In the genomic region with DNA sequence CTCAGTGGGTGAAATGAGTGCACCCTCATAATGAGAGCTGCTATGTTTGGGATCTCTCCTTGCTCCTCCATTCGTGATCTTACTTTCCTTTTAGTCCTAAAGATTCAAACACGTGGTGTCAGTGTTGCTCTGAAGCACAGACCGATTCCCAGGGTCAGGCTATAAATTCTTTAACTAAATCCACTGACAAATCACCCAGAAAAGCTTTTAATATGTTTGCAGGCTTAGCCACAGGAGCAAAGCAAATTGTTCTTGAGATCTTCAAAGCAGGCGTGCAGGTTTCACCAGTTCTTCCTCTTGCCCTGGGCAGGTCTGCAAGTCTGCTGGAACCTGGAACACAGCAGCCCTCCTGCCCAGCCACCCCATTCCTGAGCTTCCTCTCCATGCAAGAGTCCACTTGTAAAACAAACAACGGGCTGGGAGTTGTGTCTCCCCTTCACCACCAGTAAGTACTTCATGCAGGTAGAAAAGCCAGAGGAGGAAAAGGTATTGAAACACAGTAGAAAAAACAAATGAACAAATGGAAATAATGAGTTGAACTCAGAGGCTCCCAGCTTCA, we compare ENCODE assay signal across 8 cellular contexts.
DNase-seq lines count a peak whose midpoint lies in the region; ATAC-seq, FAIRE-seq and TF ChIP-seq lines count a peak whose summit lies in the region.

No MANE protein-coding gene starts in this region.

- DNase-seq in DMS53 (lab: John Stamatoyannopoulos, UW) (peak; percentile 77), NCI-H510A (lab: John Stamatoyannopoulos, UW) (peak; percentile 32), H1 (ENCODE audit: low read depth in 1 of 2, low spot score in 2 of 2) (no peak), naive B cell (no peak), NK-92 (lab: John Stamatoyannopoulos, UW; ENCODE audit: unreplicated experiment) (no peak), Ammon's horn (ENCODE audit: low spot score) (no peak), cerebellar nuclear complex (lab: John Stamatoyannopoulos, UW) (no peak)

- H3K4me3 Mint-ChIP-seq in naive B cell = peak overlapping the region in 7 of 8 donors; percentile 9 to 90 (median 76)

- H2BK12ac ChIP-seq in H1 (ENCODE audit: low read depth, low read length) = no peak overlapping the region

- no peak overlapping the region for H3K27ac ChIP-seq in H1 (ENCODE audit: low read depth, low read length)

- peak; percentile 40 to 60; a peak in 3 of 4 replicates for TF ChIP-seq RAD21 in H1 (IDR thresholded peaks at IDR 0.05 in 1 of 2, conservative IDR thresholded peaks at IDR 0.05 in 1 of 2; ENCODE audit: low read depth in 2 of 2, low read length in 2 of 2)

- H3K4me1 Mint-ChIP-seq in naive B cell = peaks cover 22 to 42% (median 38%) of the 10 kb centered on the region in 3 donors

- no peak overlapping the region for H4K91ac ChIP-seq in H1 (replicated peaks; ENCODE audit: insufficient read length, low read length)

- H3K4me1 ChIP-seq in H1 (replicated peaks in 1 of 4; ENCODE audit: control insufficient read depth in 3 of 4, insufficient read depth in 4 of 4, low read length in 3 of 4) = peaks cover 0 to 6% (median 2%) of the 10 kb centered on the region in 4 experiments; a peak in 3 of 7 replicates

- H3K4me2 ChIP-seq in H1 (ENCODE audit: insufficient read depth in 1 of 2, low read depth in 2 of 2, low read length in 2 of 2) = no peak overlapping the region

- H3K18ac ChIP-seq in H1 (ENCODE audit: extremely low read depth, low read length) = no peak overlapping the region

- TF ChIP-seq CTCF in H1 (IDR thresholded peaks at IDR 0.05; ENCODE audit: control extremely low read depth in 1 of 3, insufficient read depth in 1 of 3, low read depth in 1 of 3, low read length in 3 of 3) = no peak

- H3K36me3 ChIP-seq in H1 (ENCODE audit: control insufficient read depth in 2 of 4, insufficient read depth in 4 of 4, low read length in 3 of 4) = no peaks in the 10 kb centered on the region

- ATAC-seq in naive B cell (ENCODE audit: low read depth in 2 of 2) (peak in 1 of 2 donors; percentile 11), HG02678 (IDR thresholded peaks at IDR 0.05; ENCODE audit: unreplicated experiment) (no peak)

- H4K5ac ChIP-seq in H1 (ENCODE audit: insufficient read length, low read depth, low read length) = no peak overlapping the region

- H3K9me3 ChIP-seq in H1 (ENCODE audit: insufficient read depth in 2 of 2, low read depth in 1 of 2, low read length in 1 of 2) = no peaks in the 10 kb centered on the region

- peaks cover 6% of the 10 kb centered on the region; the same call in 1 of the 2 replicates for H3K23me2 ChIP-seq in H1 (ENCODE audit: low read depth, low read length)

- CTCF ChIA-PET in H1 (lab: Charles Lee; ENCODE audit: partially characterized antibody) = interaction anchor here (0.7 to 3.3 kb wide), 11 partner anchors 21 to 300 kb away, joined by 3 to 9 read pairs (median 4); no protein-coding TSS in a partner anchor

- POLR2A ChIA-PET in H1 (lab: Charles Lee; ENCODE audit: partially characterized antibody) = no interaction called here

- peak; percentile 73 for FAIRE-seq in H1 (lab: Jason Lieb, UNC)

- WGBS in H1 (ENCODE audit: extremely low coverage in 1 of 2, insufficient coverage in 1 of 2, insufficient read length in 1 of 2, insufficient replicate concordance in 2 of 2, low coverage in 1 of 2, low lambda C conversion rate in 2 of 2, missing lambda C conversion rate in 1 of 2), 2 experiments = 77% methylated on average over 5 of the region's 5 CpGs; no CpG with 5 or more reads in 1 of the 2 experiments

- no peak overlapping the region for H2AK5ac ChIP-seq in H1 (ENCODE audit: low read depth, low read length)

- H3K4ac ChIP-seq in H1 (replicated peaks; ENCODE audit: insufficient read length, low read depth, low read length) = no peak overlapping the region

- peak overlapping the region; percentile 37; the same call in 1 of the 2 replicates for H2BK5ac ChIP-seq in H1 (ENCODE audit: low read depth, low read length)

- H2BK15ac ChIP-seq in H1 (ENCODE audit: low read length) = 0 out of 2 replicates have a peak overlapping the region, but pooled peaks have one; percentile 40

- no peak for TF ChIP-seq EP300 in H1 (IDR thresholded peaks at IDR 0.05; ENCODE audit: borderline replicate concordance in 1 of 2, low read depth in 2 of 2, low read length in 2 of 2)

- no peak overlapping the region for H3K9ac ChIP-seq in H1 (replicated peaks in 1 of 4; ENCODE audit: extremely low read depth in 1 of 4, low read depth in 3 of 4, low read length in 3 of 4)

- H3K9me3 Mint-ChIP-seq in naive B cell = no peaks in the 10 kb centered on the region

- no peak for TF ChIP-seq POLR2A in H1 (IDR thresholded peaks at IDR 0.05; ENCODE audit: control extremely low read depth in 1 of 2, low read depth in 2 of 2, low read length in 2 of 2)

- no peak overlapping the region for H2BK120ac ChIP-seq in H1 (replicated peaks; ENCODE audit: low read depth, low read length)

- peak overlapping the region; percentile 60 for H2AFZ ChIP-seq in H1 (ENCODE audit: low read length)

- no peaks in the 10 kb centered on the region for H3K36me3 Mint-ChIP-seq in naive B cell

- no peaks in the 10 kb centered on the region for H3K79me1 ChIP-seq in H1 (ENCODE audit: low read depth, low read length)

- H4K8ac ChIP-seq in H1 (ENCODE audit: extremely low read depth, insufficient read depth, low read length) = no peak overlapping the region; the same call in 1 of the 2 replicates

- no peaks in the 10 kb centered on the region for H3K79me2 ChIP-seq in H1 (ENCODE audit: control insufficient read depth in 1 of 2, insufficient read depth in 2 of 2, low read length in 2 of 2)

- no peak overlapping the region for H3K14ac ChIP-seq in H1 (ENCODE audit: insufficient read length)

- H3K27me3 Mint-ChIP-seq in naive B cell = no peaks in the 10 kb centered on the region

- no peak overlapping the region for H3K56ac ChIP-seq in H1 (replicated peaks; ENCODE audit: insufficient read length, low read depth, low read length)

- no peaks in the 10 kb centered on the region for H3K27me3 ChIP-seq in H1 (replicated peaks in 1 of 4; ENCODE audit: control insufficient read depth in 3 of 4, extremely low read depth in 1 of 4, insufficient read depth in 3 of 4, low read length in 3 of 4)

- H3K4me3 ChIP-seq in H1 (ENCODE audit: extremely low read depth in 1 of 4, insufficient read depth in 2 of 4, low read depth in 3 of 4, low read length in 4 of 4) = no peak overlapping the region

- H4K20me1 ChIP-seq in H1 (replicated peaks in 1 of 2; ENCODE audit: control insufficient read depth in 1 of 2, insufficient read depth in 2 of 2, low read length in 2 of 2) = no peaks in the 10 kb centered on the region

- H2BK20ac ChIP-seq in H1 (ENCODE audit: low read length) = 0 out of 2 replicates have a peak overlapping the region, but pooled peaks have one; percentile 81

- H3K27ac Mint-ChIP-seq in naive B cell = peak overlapping the region in 3 of 6 donors; percentile 10 to 95 (median 20)

- H3K23ac ChIP-seq in H1 (ENCODE audit: insufficient read length) = no peak overlapping the region

TF ChIP-seq in H1, 55 proteins besides CTCF, POLR2A, EP300 and RAD21:
- TF ChIP-seq RFX5 (IDR thresholded peaks at IDR 0.05; ENCODE audit: borderline replicate concordance, low read depth, low read length) = no peak
- no peak for TF ChIP-seq BACH1 (IDR thresholded peaks at IDR 0.05; ENCODE audit: low read length)
- TF ChIP-seq KDM1A (IDR thresholded peaks at IDR 0.05; ENCODE audit: borderline replicate concordance, low read length) = no peak
- no peak for TF ChIP-seq JUND (IDR thresholded peaks at IDR 0.05; ENCODE audit: low read length)
- TF ChIP-seq SP1 (IDR thresholded peaks at IDR 0.05; ENCODE audit: low read depth, low read length) = no peak
- no peak for TF ChIP-seq MAFK (IDR thresholded peaks at IDR 0.05; ENCODE audit: low read depth, low read length)
- TF ChIP-seq GABPA (IDR thresholded peaks at IDR 0.05; ENCODE audit: borderline replicate concordance, insufficient read depth, low read length) = no peak
- no peak for TF ChIP-seq ASH2L (IDR thresholded peaks at IDR 0.05; ENCODE audit: low read length)
- no peak for TF ChIP-seq SAP30 (IDR thresholded peaks at IDR 0.05; ENCODE audit: insufficient read depth, insufficient replicate concordance, low read length)
- TF ChIP-seq RXRA (IDR thresholded peaks at IDR 0.05; ENCODE audit: insufficient read depth, low read depth, low read length) = no peak
- TF ChIP-seq POU5F1 (IDR thresholded peaks at IDR 0.05; ENCODE audit: low read depth, low read length) = no peak
- TF ChIP-seq GTF2F1 (IDR thresholded peaks at IDR 0.05; ENCODE audit: borderline replicate concordance, low read depth, low read length) = no peak
- TF ChIP-seq CEBPB (IDR thresholded peaks at IDR 0.05; ENCODE audit: low read depth, low read length) = no peak
- TF ChIP-seq SIN3A (conservative IDR thresholded peaks at IDR 0.05 in 1 of 2, IDR thresholded peaks at IDR 0.05 in 1 of 2; ENCODE audit: low read depth in 1 of 2, low read length in 2 of 2) = no peak
- no peak for TF ChIP-seq HDAC2 (IDR thresholded peaks at IDR 0.05; ENCODE audit: borderline replicate concordance in 1 of 2, low read depth in 2 of 2, low read length in 2 of 2)
- TF ChIP-seq, protein P1, sequence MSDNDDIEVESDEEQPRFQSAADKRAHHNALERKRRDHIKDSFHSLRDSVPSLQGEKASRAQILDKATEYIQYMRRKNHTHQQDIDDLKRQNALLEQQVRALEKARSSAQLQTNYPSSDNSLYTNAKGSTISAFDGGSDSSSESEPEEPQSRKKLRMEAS (IDR thresholded peaks at IDR 0.05) = no peak

Comparison
In these comparisons a context has a peak if more than half of its experiments do, and no peak if none do; other contexts are left out.
1. DNase-seq: peak in DMS53 (single experiment) and NCI-H510A (single experiment); none in H1 (0 of 2), naive B cell (single experiment), NK-92 (single experiment), Ammon's horn (single experiment) and cerebellar nuclear complex (0 of 2).